Comparison of ENCODE assay signal across 1 cellular context in genomic region chr19:10251792-10252694, GRCh38.
TF ChIP-seq lines count a peak whose summit lies in the region.

MRPL4 (plus strand) TSS chr19:10252214; CDS start chr19:10252254, 40 bp downstream.

TF ChIP-seq in GM12878, 131 proteins besides CTCF, POLR2A, EP300 and RAD21 (continued from another document):
- TF ChIP-seq RFX5 (IDR thresholded peaks at IDR 0.05; ENCODE audit: low read depth, low read length) = peak; percentile 61; the same call in 1 of the 2 replicates
- peak; percentile 67; the same call in 1 of the 2 replicates for TF ChIP-seq SMAD5 (IDR thresholded peaks at IDR 0.05; ENCODE audit: low read depth)
- no peak for TF ChIP-seq EED (IDR thresholded peaks at IDR 0.05; ENCODE audit: low read depth)
- peak; percentile 96 for TF ChIP-seq ATF7 (IDR thresholded peaks at IDR 0.05; ENCODE audit: low read depth)
TF ChIP-seq in GM12878: peak in this region for 62.
